In genomic region chr17:57535652-57536018, GRCh38 we compare ENCODE assay signal across 23 cellular contexts.
DNase-seq lines count a peak whose midpoint lies in the region; ATAC-seq and TF ChIP-seq lines count a peak whose summit lies in the region.
"Had no signal": no experiment of that assay in that cellular context is flagged by ENCODE, and none has a peak within 500 bp of the region (broad histone marks: within the 10 kb centered on the region; RNA-seq: fewer than 3 reads in every experiment).

No MANE protein-coding gene starts in this region.

- H3K27ac Mint-ChIP-seq in IgD-negative memory B cell (peak overlapping the region in 2 of 3 donors; percentile 9 to 50), brain (peak overlapping the region in 4 of 5 experiments; percentile 79 to 95 (median 85))
- H3K27ac Mint-ChIP-seq: activated T-cell treated with anti-CD3 and anti-CD28 coated beads, Interleukin-2, amount 50 U/mL, for 72 hours; HFFc6 had no signal

- H3K4me1 Mint-ChIP-seq in IgD-negative memory B cell (peaks cover 12 to 18% (median 18%) of the 10 kb centered on the region in 3 donors), brain (peaks cover 62% of the 10 kb centered on the region)

- H3K4me3 Mint-ChIP-seq in IgD-negative memory B cell (no peak overlapping the region), brain (no peak overlapping the region)
- H3K4me3 Mint-ChIP-seq: activated naive CD4-positive, alpha-beta T cell treated with anti-CD3 and anti-CD28 coated beads, Interleukin-2, amount 50 U/mL, for 24 hours; activated T-cell treated with anti-CD3 and anti-CD28 coated beads, Interleukin-2, amount 50 U/mL, for 72 hours; CD4-positive, CD25-positive, alpha-beta regulatory T cell; HFFc6; natural killer cell treated with Interleukin-12 subunit alpha and Interleukin-12 subunit beta and Interleukin-15 and Interleukin-18, amount 100 ng/mL, for 72 hours had no signal

- H3K9me3 Mint-ChIP-seq in IgD-negative memory B cell (no peaks in the 10 kb centered on the region), brain (no peaks in the 10 kb centered on the region)
- H3K9me3 Mint-ChIP-seq: activated naive CD4-positive, alpha-beta T cell treated with anti-CD3 and anti-CD28 coated beads, Interleukin-2, amount 50 U/mL, for 24 hours; activated T-cell treated with anti-CD3 and anti-CD28 coated beads, Interleukin-2, amount 50 U/mL, for 72 hours; CD4-positive, CD25-positive, alpha-beta regulatory T cell; HFFc6; natural killer cell treated with Interleukin-12 subunit alpha and Interleukin-12 subunit beta and Interleukin-15 and Interleukin-18, amount 100 ng/mL, for 72 hours had no signal

- H3K27me3 Mint-ChIP-seq in IgD-negative memory B cell (no peaks in the 10 kb centered on the region), brain (no peaks in the 10 kb centered on the region)
- H3K27me3 Mint-ChIP-seq: activated naive CD4-positive, alpha-beta T cell treated with anti-CD3 and anti-CD28 coated beads, Interleukin-2, amount 50 U/mL, for 24 hours; CD4-positive, CD25-positive, alpha-beta regulatory T cell; natural killer cell treated with Interleukin-12 subunit alpha and Interleukin-12 subunit beta and Interleukin-15 and Interleukin-18, amount 100 ng/mL, for 72 hours had no signal

- H3K27ac ChIP-seq in 22Rv1 = peak overlapping the region; percentile 50
- H3K27ac ChIP-seq: KMS-11, PC-9, psoas muscle, SJCRH30, skin epidermis had no signal

- no peak for ATAC-seq in HG03460 (IDR thresholded peaks at IDR 0.05; ENCODE audit: unreplicated experiment)
- ATAC-seq in HG02884 (IDR thresholded peaks at IDR 0.05; ENCODE audit: unreplicated experiment) = no peak
- ATAC-seq: activated CD4-positive, CD25-positive, alpha-beta regulatory T cell treated with anti-CD3 and anti-CD28 coated beads, Interleukin-2, amount 50 U/mL, for 24 hours; activated T-cell treated with anti-CD3 and anti-CD28 coated beads, Interleukin-2, amount 50 U/mL, for 72 hours; natural killer cell treated with Interleukin-12 subunit alpha and Interleukin-12 subunit beta and Interleukin-15 and Interleukin-18, amount 100 ng/mL, for 72 hours had no signal

- TF ChIP-seq CTCF in 22Rv1 (IDR thresholded peaks at IDR 0.05) (no peak), brain (conservative IDR thresholded peaks at IDR 0.05) (no peak)

- DNase-seq in mucosa of gallbladder (ENCODE audit: low spot score) (peak; percentile 60), NCI-H2227 (lab: John Stamatoyannopoulos, UW; ENCODE audit: unreplicated experiment) (no peak), RPMI8226 (no peak)
- DNase-seq: ACHN; activated CD8-positive, alpha-beta memory T cell treated with anti-CD3 and anti-CD28 coated beads for 24 hours; activated T-cell treated with anti-CD3 and anti-CD28 coated beads, Interleukin-2, amount 50 U/mL, for 72 hours; CD4-positive, CD25-positive, alpha-beta regulatory T cell; HFFc6; NCI-H1048; psoas muscle; stimulated activated CD4-positive, alpha-beta T cell treated with anti-CD3 and anti-CD28 coated beads, Interleukin-4, amount 100 ng/mL, for 1 hour had no signal

- H3K36me3 Mint-ChIP-seq in IgD-negative memory B cell (peaks cover 7% of the 10 kb centered on the region), brain (no peaks in the 10 kb centered on the region)
- H3K36me3 Mint-ChIP-seq: activated naive CD4-positive, alpha-beta T cell treated with anti-CD3 and anti-CD28 coated beads, Interleukin-2, amount 50 U/mL, for 24 hours; natural killer cell treated with Interleukin-12 subunit alpha and Interleukin-12 subunit beta and Interleukin-15 and Interleukin-18, amount 100 ng/mL, for 72 hours had no signal
